In the genomic region with DNA sequence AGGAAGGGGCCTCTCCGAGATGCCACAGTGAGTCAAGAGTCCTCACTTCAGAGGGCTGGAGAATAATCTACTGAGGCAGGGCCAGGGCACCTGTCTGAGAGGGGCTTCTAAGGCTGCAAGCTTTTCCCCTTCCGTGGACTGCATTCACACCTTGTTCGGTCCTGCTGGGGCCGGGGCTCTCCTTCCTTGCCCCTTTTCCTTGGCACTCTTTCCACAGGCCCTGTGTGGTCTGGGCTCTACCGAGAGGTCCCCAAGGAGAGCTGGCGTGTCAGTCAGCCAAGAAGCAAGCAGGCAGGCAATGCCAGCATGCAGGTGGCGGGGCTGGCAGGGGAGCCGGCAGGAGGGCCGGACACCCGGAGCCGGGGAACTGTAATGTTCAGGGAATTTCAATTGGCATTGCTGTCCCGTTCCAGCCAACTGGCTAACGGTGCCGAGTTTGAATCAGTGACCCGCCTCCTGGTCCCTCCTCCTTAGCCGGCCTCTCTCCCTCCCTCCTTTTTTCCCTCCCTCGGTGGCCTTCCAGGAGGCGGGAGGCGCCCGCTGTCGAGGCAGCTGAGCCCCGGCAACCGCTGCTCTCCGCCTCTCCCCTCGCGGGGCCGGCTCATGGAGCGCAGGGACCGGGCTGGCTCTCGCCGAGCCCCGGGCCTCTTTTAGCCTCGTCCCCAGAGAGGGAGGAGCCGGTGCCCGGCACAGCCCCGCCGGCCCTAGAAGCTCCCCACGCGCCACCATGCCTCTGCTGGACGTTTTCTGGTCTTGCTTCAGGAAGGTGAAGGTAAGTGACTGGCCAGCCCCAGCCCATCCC, we compare ENCODE assay signal across 9 cellular contexts. TPM values are rescaled to one million over a fixed set of nuclear protein-coding genes. Genes with fewer than 3 reads are reported as not detected.
DNase-seq lines count a peak whose midpoint lies in the region; ATAC-seq and TF ChIP-seq lines count a peak whose summit lies in the region.
"Had no signal": no experiment of that assay in that cellular context is flagged by ENCODE, and none has a peak within 500 bp of the region (broad histone marks: within the 10 kb centered on the region; RNA-seq: fewer than 3 reads in every experiment).

A gene with protein sequence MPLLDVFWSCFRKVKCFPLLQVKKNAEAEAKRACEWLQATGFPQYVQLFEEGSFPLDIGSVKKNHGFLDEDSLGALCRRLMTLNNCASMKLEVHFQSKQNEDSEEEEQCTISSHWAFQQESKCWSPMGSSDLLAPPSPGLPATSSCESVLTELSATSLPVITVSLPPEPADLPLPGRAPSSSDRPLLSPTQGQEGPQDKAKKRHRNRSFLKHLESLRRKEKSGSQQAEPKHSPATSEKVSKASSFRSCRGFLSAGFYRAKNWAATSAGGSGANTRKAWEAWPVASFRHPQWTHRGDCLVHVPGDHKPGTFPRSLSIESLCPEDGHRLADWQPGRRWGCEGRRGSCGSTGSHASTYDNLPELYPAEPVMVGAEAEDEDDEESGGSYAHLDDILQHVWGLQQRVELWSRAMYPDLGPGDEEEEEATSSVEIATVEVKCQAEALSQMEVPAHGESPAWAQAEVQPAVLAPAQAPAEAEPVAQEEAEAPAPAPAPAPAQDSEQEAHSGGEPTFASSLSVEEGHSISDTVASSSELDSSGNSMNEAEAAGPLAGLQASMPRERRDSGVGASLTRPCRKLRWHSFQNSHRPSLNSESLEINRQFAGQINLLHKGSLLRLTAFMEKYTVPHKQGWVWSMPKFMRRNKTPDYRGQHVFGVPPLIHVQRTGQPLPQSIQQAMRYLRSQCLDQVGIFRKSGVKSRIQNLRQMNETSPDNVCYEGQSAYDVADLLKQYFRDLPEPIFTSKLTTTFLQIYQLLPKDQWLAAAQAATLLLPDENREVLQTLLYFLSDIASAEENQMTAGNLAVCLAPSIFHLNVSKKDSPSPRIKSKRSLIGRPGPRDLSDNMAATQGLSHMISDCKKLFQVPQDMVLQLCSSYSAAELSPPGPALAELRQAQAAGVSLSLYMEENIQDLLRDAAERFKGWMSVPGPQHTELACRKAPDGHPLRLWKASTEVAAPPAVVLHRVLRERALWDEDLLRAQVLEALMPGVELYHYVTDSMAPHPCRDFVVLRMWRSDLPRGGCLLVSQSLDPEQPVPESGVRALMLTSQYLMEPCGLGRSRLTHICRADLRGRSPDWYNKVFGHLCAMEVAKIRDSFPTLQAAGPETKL (plus strand): TSS at position 511 of the 802 bp plus-strand sequence. CDS start 217 bp downstream, at position 728.

- H3K27me3 ChIP-seq in iPS-20b (ENCODE audit: insufficient read depth, low read length): peaks cover 8% of the 10 kb centered on the region
- peaks cover 0 to 19% (median 6%) of the 10 kb centered on the region in 3 donors for H3K27me3 ChIP-seq in stomach

- no peak within 1 kb of the TSS for H3K9ac ChIP-seq in iPS-20b (ENCODE audit: low read depth, low read length)

- H3K4me1 Mint-ChIP-seq in natural killer cell: no peaks in the 10 kb centered on the region
- H3K4me1 Mint-ChIP-seq in stimulated activated naive CD8-positive, alpha-beta T cell treated with anti-CD3 and anti-CD28 coated beads, Interleukin-15, amount 100 ng/mL, for 72 hours: no peaks in the 10 kb centered on the region
- H3K4me1 Mint-ChIP-seq: activated naive CD4-positive, alpha-beta T cell treated with anti-CD3 and anti-CD28 coated beads, Interleukin-2, amount 50 U/mL, for 24 hours had no signal

- H3K4me3 Mint-ChIP-seq in natural killer cell: no peak within 1 kb of the TSS
- no peak within 1 kb of the TSS for H3K4me3 Mint-ChIP-seq in stimulated activated naive CD8-positive, alpha-beta T cell treated with anti-CD3 and anti-CD28 coated beads, Interleukin-15, amount 100 ng/mL, for 72 hours
- H3K4me3 Mint-ChIP-seq: activated naive CD4-positive, alpha-beta T cell treated with anti-CD3 and anti-CD28 coated beads, Interleukin-2, amount 50 U/mL, for 24 hours had no signal

- H3K9me3 Mint-ChIP-seq in natural killer cell: no peaks in the 10 kb centered on the region
- no peaks in the 10 kb centered on the region for H3K9me3 Mint-ChIP-seq in stimulated activated naive CD8-positive, alpha-beta T cell treated with anti-CD3 and anti-CD28 coated beads, Interleukin-15, amount 100 ng/mL, for 72 hours
- H3K9me3 Mint-ChIP-seq: activated naive CD4-positive, alpha-beta T cell treated with anti-CD3 and anti-CD28 coated beads, Interleukin-2, amount 50 U/mL, for 24 hours had no signal

- H3K4me1 ChIP-seq in iPS-20b (ENCODE audit: insufficient read depth, low read length): peaks cover 9% of the 10 kb centered on the region; the same call in 1 of the 2 replicates
- peaks cover 0 to 8% (median 7%) of the 10 kb centered on the region in 4 donors for H3K4me1 ChIP-seq in stomach

- H3K4me3 ChIP-seq in iPS-20b (ENCODE audit: low read length) (peak within 1 kb of the TSS; percentile 52; the same call in 1 of the 2 replicates), stomach (peak within 1 kb of the TSS; percentile 27 to 41 (median 36))

- no peaks in the 10 kb centered on the region for H3K36me3 Mint-ChIP-seq in natural killer cell
- H3K36me3 Mint-ChIP-seq: activated naive CD4-positive, alpha-beta T cell treated with anti-CD3 and anti-CD28 coated beads, Interleukin-2, amount 50 U/mL, for 24 hours had no signal

- H3K27ac Mint-ChIP-seq in natural killer cell: no peak within 1 kb of the TSS
- no peak within 1 kb of the TSS for H3K27ac Mint-ChIP-seq in stimulated activated naive CD8-positive, alpha-beta T cell treated with anti-CD3 and anti-CD28 coated beads, Interleukin-15, amount 100 ng/mL, for 72 hours
- H3K27ac Mint-ChIP-seq: activated naive CD4-positive, alpha-beta T cell treated with anti-CD3 and anti-CD28 coated beads, Interleukin-2, amount 50 U/mL, for 24 hours had no signal

- H3K36me3 ChIP-seq in iPS-20b (ENCODE audit: insufficient read depth, low read depth, low read length) (no peaks in the 10 kb centered on the region), stomach (no peaks in the 10 kb centered on the region)

- no peak within 1 kb of the TSS for H3K27ac ChIP-seq in iPS-20b (ENCODE audit: low read length)
- H3K27ac ChIP-seq in stomach: peak within 1 kb of the TSS in 2 of 5 donors; percentile 27 to 31

- no peak for TF ChIP-seq EP300 in stomach (IDR thresholded peaks at IDR 0.05)

- H3K9me3 ChIP-seq in iPS-20b (ENCODE audit: insufficient read depth, low read depth, low read length) (no peaks in the 10 kb centered on the region), stomach (no peaks in the 10 kb centered on the region)

- WGBS in stomach, 5 donors: 6 to 33% (median 14%) methylated on average over 19 to 38 of the region's 40 CpGs

- H3K27me3 Mint-ChIP-seq in natural killer cell (ENCODE audit: low read depth in 2 of 2): peaks cover 2 to 21% of the 10 kb centered on the region in 2 donors
- H3K27me3 Mint-ChIP-seq in stimulated activated naive CD8-positive, alpha-beta T cell treated with anti-CD3 and anti-CD28 coated beads, Interleukin-15, amount 100 ng/mL, for 72 hours: peaks cover 8% of the 10 kb centered on the region
- H3K27me3 Mint-ChIP-seq: activated naive CD4-positive, alpha-beta T cell treated with anti-CD3 and anti-CD28 coated beads, Interleukin-2, amount 50 U/mL, for 24 hours had no signal

- DNase-seq in HCEC 1CT (peak; percentile 40), astrocyte of the hippocampus (ENCODE audit: low read depth, low spot score) (peak; percentile 65), stomach (peak; percentile 40), natural killer cell (no peak)
- no peak for DNase-seq in activated CD4-positive, alpha-beta T cell treated with anti-CD3 and anti-CD28 coated beads, Interleukin-2, amount 50 U/mL, for 4 hours
- DNase-seq in stimulated activated naive CD8-positive, alpha-beta T cell treated with anti-CD3 and anti-CD28 coated beads, Interleukin-15, amount 100 ng/mL, for 72 hours: no peak

- intact Hi-C loops in stomach (cut with DNase I; ENCODE audit: low total_unique reads): no loop called here
- intact Hi-C loops in natural killer cell (cut with micrococcal nuclease): no loop called here

- no peak for TF ChIP-seq CTCF in stomach (IDR thresholded peaks at IDR 0.05)
- no peak for TF ChIP-seq CTCF in natural killer cell (IDR thresholded peaks at IDR 0.05)

- no peak for TF ChIP-seq POLR2A in stomach (IDR thresholded peaks at IDR 0.05)

- ATAC-seq in natural killer cell: no peak
- no peak for ATAC-seq in stimulated activated naive CD8-positive, alpha-beta T cell treated with anti-CD3 and anti-CD28 coated beads, Interleukin-15, amount 100 ng/mL, for 72 hours
- ATAC-seq in HG02642 (IDR thresholded peaks at IDR 0.05; ENCODE audit: poor library complexity, unreplicated experiment): no peak

RNA-seq across cellular contexts. Expression of the gene that starts here (rescaled TPM):
- total RNA-seq in stomach: 1 to 10 TPM; 1.8 to 7.4 (median 4.9) TPM
- polyA plus RNA-seq in stomach: 1 to 10 TPM in 2 of 3 donors, under 1 TPM in 1; 0.93 to 2.3 (median 1.7) TPM
- total RNA-seq in natural killer cell: 1 to 10 TPM in 2 of 3 donors, under 1 TPM in 1; 0.97 to 1.3 (median 1.1) TPM

Comparison
In these comparisons a context has a peak if more than half of its experiments do, and no peak if none do; other contexts are left out.
1. DNase-seq: peak in HCEC 1CT (single experiment), astrocyte of the hippocampus (single experiment) and stomach (single experiment); none in activated CD4-positive, alpha-beta T cell treated with anti-CD3 and anti-CD28 coated beads, Interleukin-2, amount 50 U/mL, for 4 hours (0 of 2), natural killer cell (single experiment) and stimulated activated naive CD8-positive, alpha-beta T cell treated with anti-CD3 and anti-CD28 coated beads, Interleukin-15, amount 100 ng/mL, for 72 hours (0 of 2).